Comparison of ENCODE assay signal across 1 cellular context in genomic region chr7:105205592-105206211, GRCh38.
TF ChIP-seq lines count a peak whose summit lies in the region.

No MANE protein-coding gene starts in this region.

TF ChIP-seq in GM23338, 12 proteins besides CTCF, POLR2A, EP300 and RAD21 (continued from another document):
- TF ChIP-seq ZNF462 (CRISPR knock-in tag; IDR thresholded peaks at IDR 0.05) (no peak), POLR2AphosphoS5 (IDR thresholded peaks at IDR 0.05; ENCODE audit: low read depth) (no peak), ZNF114 (CRISPR knock-in tag; IDR thresholded peaks at IDR 0.05) (no peak), REST (IDR thresholded peaks at IDR 0.05; ENCODE audit: unreplicated experiment) (no peak), ETS1 (IDR thresholded peaks at IDR 0.05) (no peak), EZH2 (IDR thresholded peaks at IDR 0.05; ENCODE audit: low read depth, unreplicated experiment) (no peak), EZH2phosphoT487 (IDR thresholded peaks at IDR 0.05; ENCODE audit: unreplicated experiment) (no peak), NANOG (IDR thresholded peaks at IDR 0.05; ENCODE audit: borderline replicate concordance) (no peak), ZNF331 (CRISPR knock-in tag; IDR thresholded peaks at IDR 0.05; ENCODE audit: low read depth) (no peak), STAT1 (IDR thresholded peaks at IDR 0.05; ENCODE audit: unreplicated experiment) (no peak)
